Comparison of ENCODE assay signal across 19 cellular contexts in the genomic region with DNA sequence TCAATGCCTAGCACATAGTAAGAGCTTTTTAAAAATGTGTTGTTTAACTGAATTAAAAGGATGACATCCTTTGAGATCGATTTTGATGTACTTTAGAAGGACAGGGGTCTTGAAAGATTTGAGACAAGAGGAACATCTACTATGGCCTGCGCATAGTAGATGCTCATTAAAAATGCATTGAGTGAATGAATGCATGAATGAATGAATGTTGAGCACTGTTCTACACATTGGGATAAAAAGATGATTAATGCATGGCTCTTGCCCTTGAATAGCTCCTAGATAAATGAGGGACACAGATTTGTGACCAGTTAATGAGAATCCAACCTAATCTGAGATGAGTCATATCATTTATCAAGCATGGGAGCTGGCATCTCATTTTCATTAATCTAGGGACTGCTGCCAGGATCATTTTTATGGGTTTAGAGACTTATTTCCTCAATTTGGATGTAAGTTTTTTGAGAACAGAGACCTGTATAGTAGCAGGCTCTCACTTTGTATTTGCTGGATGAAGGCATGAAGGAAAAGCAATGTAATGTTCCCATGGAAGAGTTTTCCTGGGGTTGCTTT.
A peak's percentile ranks its signal among the peaks of the same experiment; 100 is the strongest.
DNase-seq lines count a peak whose midpoint lies in the region; FAIRE-seq and TF ChIP-seq lines count a peak whose summit lies in the region.
"Had no signal": no experiment of that assay in that cellular context is flagged by ENCODE, and none has a peak within 500 bp of the region (broad histone marks: within the 10 kb centered on the region; RNA-seq: fewer than 3 reads in every experiment).

No MANE protein-coding gene starts in this region.

- TF ChIP-seq POLR2A in GM12892 (IDR thresholded peaks at IDR 0.05; ENCODE audit: low read depth, low read length) = no peak

- BruUV-seq in A673 (replicated peaks; lab: Mats Ljungman, UMichigan) = no TSS peak

- DNase-seq in A673 (ENCODE audit: low spot score) (peak; percentile 82), GM12892 (ENCODE audit: insufficient read length) (no peak), M059J (ENCODE audit: low read depth) (peak; percentile 85), small intestine (peak; percentile 42), activated gamma-delta T cell treated with Interleukin-2 at 50 U/mL for 16 hours (no peak), AML-193 (lab: John Stamatoyannopoulos, UW) (no peak), globus pallidus (ENCODE audit: low spot score) (no peak)
- DNase-seq: Calu3; CD8-positive, alpha-beta T cell; DND-41; HCEC 1CT; HFFc6 had no signal

- 73 to 85% (median 84%) methylated on average over 2 of the region's 2 CpGs for WGBS in small intestine, 3 donors

- H3K27ac ChIP-seq in A673 (ENCODE audit: low read depth, low read length, poor library complexity, severe bottlenecking) (no peak overlapping the region), small intestine (ENCODE audit: low read depth in 1 of 2, low read length in 1 of 2) (no peak overlapping the region)
- H3K27ac ChIP-seq: BLaER1 treated with 17β-estradiol and CSF1 and Interleukin-3, amounts not matched to agents 10 nM and 100 nM; KMS-11 had no signal

- H3K4me1 ChIP-seq in A673 (ENCODE audit: insufficient read depth, low read length, poor library complexity, severe bottlenecking) = peaks cover 4% of the 10 kb centered on the region
- no peaks in the 10 kb centered on the region for H3K4me1 ChIP-seq in small intestine (ENCODE audit: control insufficient read depth in 2 of 2, insufficient read depth in 1 of 2, low read depth in 1 of 2, low read length in 1 of 2)
- H3K4me1 ChIP-seq: BLaER1 treated with 17β-estradiol and CSF1 and Interleukin-3, amounts not matched to agents 10 nM and 100 nM had no signal

- H3K4me3 ChIP-seq in A673 (ENCODE audit: low read depth, low read length, poor library complexity, severe bottlenecking) (no peak overlapping the region), small intestine (ENCODE audit: low read depth in 1 of 2, low read length in 2 of 2) (no peak overlapping the region)
- H3K4me3 ChIP-seq: BLaER1 treated with 17β-estradiol and CSF1 and Interleukin-3, amounts not matched to agents 10 nM and 100 nM; GM23338 had no signal

- TF ChIP-seq CTCF in A673 (conservative IDR thresholded peaks at IDR 0.05; ENCODE audit: low read depth, low read length) = no peak

- intact Hi-C loops in A673 (cut with micrococcal nuclease; ENCODE audit: unreplicated experiment) = no loop called here

- CTCF ChIA-PET in A673 (lab: Charles Lee) = interaction anchor here (1.0 kb wide), 1 partner anchor 177 kb away, joined by 8 read pairs; no protein-coding TSS in a partner anchor

- POLR2A ChIA-PET in A673 (lab: Charles Lee; ENCODE audit: low non-redundant PET) = no interaction called here

- FAIRE-seq in GM12892 (lab: Jason Lieb, UNC) = peak; percentile 9
- no peak for FAIRE-seq in small intestine (lab: Jason Lieb, UNC)
- FAIRE-seq: A204.1, G401.6, H54, HepG2 had no signal

- H3K27me3 ChIP-seq in A673 (replicated peaks; ENCODE audit: insufficient read depth, low read depth, low read length, poor library complexity) (peaks cover 57% of the 10 kb centered on the region), small intestine (ENCODE audit: control insufficient read depth in 2 of 2, insufficient read depth in 2 of 2, low read length in 2 of 2) (peaks cover 0 to 2% of the 10 kb centered on the region in 2 donors)
- H3K27me3 ChIP-seq: BLaER1 treated with 17β-estradiol and CSF1 and Interleukin-3, amounts not matched to agents 10 nM and 100 nM had no signal

- H3K9me3 ChIP-seq in A673 (ENCODE audit: low read depth, low read length, poor library complexity, severe bottlenecking) (no peaks in the 10 kb centered on the region), small intestine (ENCODE audit: control insufficient read depth, low read depth) (no peaks in the 10 kb centered on the region)

- H3K36me3 ChIP-seq in A673 (ENCODE audit: insufficient read depth, low read length, poor library complexity, severe bottlenecking) (no peaks in the 10 kb centered on the region), small intestine (ENCODE audit: control insufficient read depth in 2 of 2, insufficient read depth in 2 of 2, low read length in 2 of 2) (no peaks in the 10 kb centered on the region)
- H3K36me3 ChIP-seq: BLaER1 treated with 17β-estradiol and CSF1 and Interleukin-3, amounts not matched to agents 10 nM and 100 nM had no signal

Comparison
In these comparisons a context has a peak if more than half of its experiments do, and no peak if none do; other contexts are left out.
1. DNase-seq: peak in A673 (single experiment), M059J (single experiment) and small intestine (single experiment); none in GM12892 (single experiment), activated gamma-delta T cell treated with Interleukin-2 at 50 U/mL for 16 hours (single experiment), AML-193 (0 of 2) and globus pallidus (single experiment).